In the genomic region with DNA sequence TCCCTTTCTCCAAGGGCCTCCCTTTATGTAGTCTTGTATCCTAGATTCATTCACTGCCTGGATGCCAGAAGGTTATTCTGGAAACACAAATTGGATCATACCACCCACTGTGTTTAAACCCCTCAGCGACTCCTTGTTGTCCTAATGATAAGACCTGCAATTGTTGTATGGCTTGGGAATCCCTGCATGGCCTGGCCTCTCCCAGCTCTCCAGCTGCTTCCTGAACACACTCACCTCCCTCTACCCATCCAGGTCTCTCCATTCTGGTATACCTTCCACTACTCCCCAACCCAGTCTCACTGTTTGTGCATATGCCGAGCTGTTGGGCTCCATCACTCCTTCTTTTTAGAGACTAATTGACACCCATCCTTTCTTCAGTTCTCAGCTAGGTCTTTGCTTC, we compare ENCODE assay signal across 20 cellular contexts.
"Had no signal": no experiment of that assay in that cellular context is flagged by ENCODE, and none has a peak within 500 bp of the region (broad histone marks: within the 10 kb centered on the region; RNA-seq: fewer than 3 reads in every experiment).

No MANE protein-coding gene starts in this region.

- H3K4me3 ChIP-seq: gastrocnemius medialis, lower lobe of right lung, thyroid gland had no signal

- H3K9me3 Mint-ChIP-seq: activated CD4-positive, alpha-beta T cell treated with anti-CD3 and anti-CD28 coated beads, Interleukin-2, amount 10 ng/mL, durations not matched to agents 7 days and 5 days; activated naive CD4-positive, alpha-beta T cell treated with anti-CD3 and anti-CD28 coated beads, Interleukin-2, amount 10 ng/mL, durations not matched to agents 7 days and 5 days; activated naive CD8-positive, alpha-beta T cell treated with anti-CD3 and anti-CD28 coated beads, Interleukin-2, amount 50 U/mL, for 24 hours had no signal

- H3K36me3 ChIP-seq: brain microvascular endothelial cell, gastrocnemius medialis, lower lobe of right lung, thyroid gland had no signal

- H3K4me3 Mint-ChIP-seq: activated CD4-positive, alpha-beta T cell treated with anti-CD3 and anti-CD28 coated beads, Interleukin-2, amount 10 ng/mL, durations not matched to agents 7 days and 5 days; activated CD8-positive, alpha-beta T cell treated with anti-CD3 and anti-CD28 coated beads, Interleukin-2, amount 10 ng/mL, durations not matched to agents 7 days and 5 days; activated naive CD4-positive, alpha-beta T cell treated with anti-CD3 and anti-CD28 coated beads, Interleukin-2, amount 10 ng/mL, durations not matched to agents 7 days and 5 days; activated naive CD8-positive, alpha-beta T cell treated with anti-CD3 and anti-CD28 coated beads, Interleukin-2, amount 50 U/mL, for 24 hours; nephron had no signal

- H3K9me3 ChIP-seq: gastrocnemius medialis, lower lobe of right lung, thyroid gland had no signal

- H3K4me1 ChIP-seq: gastrocnemius medialis, lower lobe of right lung had no signal

- H3K36me3 Mint-ChIP-seq: activated naive CD4-positive, alpha-beta T cell treated with anti-CD3 and anti-CD28 coated beads, Interleukin-2, amount 10 ng/mL, durations not matched to agents 7 days and 5 days had no signal

- ATAC-seq: activated CD4-positive, CD25-positive, alpha-beta regulatory T cell treated with anti-CD3 and anti-CD28 coated beads, Interleukin-2, amount 50 U/mL, for 24 hours; activated CD8-positive, alpha-beta T cell treated with anti-CD3 and anti-CD28 coated beads, Interleukin-2, amount 10 ng/mL, durations not matched to agents 7 days and 5 days; activated naive CD8-positive, alpha-beta T cell treated with anti-CD3 and anti-CD28 coated beads, Interleukin-2, amount 50 U/mL, for 24 hours; esophagus mucosa; gastrocnemius medialis; lower lobe of right lung had no signal

- H3K4me1 Mint-ChIP-seq: activated CD4-positive, alpha-beta T cell treated with anti-CD3 and anti-CD28 coated beads, Interleukin-2, amount 10 ng/mL, durations not matched to agents 7 days and 5 days; activated naive CD4-positive, alpha-beta T cell treated with anti-CD3 and anti-CD28 coated beads, Interleukin-2, amount 10 ng/mL, durations not matched to agents 7 days and 5 days; activated naive CD8-positive, alpha-beta T cell treated with anti-CD3 and anti-CD28 coated beads, Interleukin-2, amount 50 U/mL, for 24 hours; nephron had no signal

- H3K27me3 ChIP-seq: brain microvascular endothelial cell, gastrocnemius medialis, thyroid gland had no signal

- DNase-seq: activated CD4-positive, alpha-beta T cell treated with anti-CD3 and anti-CD28 coated beads, Interleukin-2, amount 10 ng/mL, durations not matched to agents 7 days and 5 days; activated CD8-positive, alpha-beta memory T cell treated with anti-CD3 and anti-CD28 coated beads, Interleukin-2, amount 50 U/mL, for 48 hours; activated CD8-positive, alpha-beta T cell treated with anti-CD3 and anti-CD28 coated beads, Interleukin-2, amount 10 ng/mL, durations not matched to agents 7 days and 5 days; activated effector memory CD4-positive, alpha-beta T cell treated with Interleukin-2 at 50 U/mL for 16 hours; activated naive CD4-positive, alpha-beta T cell treated with anti-CD3 and anti-CD28 coated beads, Interleukin-2, amount 10 ng/mL, durations not matched to agents 7 days and 5 days; activated naive CD8-positive, alpha-beta T cell treated with anti-CD3 and anti-CD28 coated beads, Interleukin-2, amount 50 U/mL, for 24 hours; activated T-cell treated with anti-CD3 and anti-CD28 coated beads, Interleukin-2, amount 50 U/mL, for 48 hours; aorta; brain microvascular endothelial cell; central memory CD4-positive, alpha-beta T cell; gastrocnemius medialis; head of caudate nucleus; lower lobe of right lung; occipital lobe; retina; stimulated activated naive CD4-positive, alpha-beta T cell treated with Interleukin-2 at 50 U/mL for 16 hours; thyroid gland had no signal

- H3K27ac Mint-ChIP-seq: activated CD4-positive, alpha-beta T cell treated with anti-CD3 and anti-CD28 coated beads, Interleukin-2, amount 10 ng/mL, durations not matched to agents 7 days and 5 days; activated CD8-positive, alpha-beta T cell treated with anti-CD3 and anti-CD28 coated beads, Interleukin-2, amount 10 ng/mL, durations not matched to agents 7 days and 5 days; activated naive CD4-positive, alpha-beta T cell treated with anti-CD3 and anti-CD28 coated beads, Interleukin-2, amount 10 ng/mL, durations not matched to agents 7 days and 5 days; activated naive CD8-positive, alpha-beta T cell treated with anti-CD3 and anti-CD28 coated beads, Interleukin-2, amount 50 U/mL, for 24 hours; nephron had no signal

- H3K27ac ChIP-seq: brain microvascular endothelial cell, gastrocnemius medialis, lower lobe of right lung, thyroid gland had no signal
